In the genomic region with DNA sequence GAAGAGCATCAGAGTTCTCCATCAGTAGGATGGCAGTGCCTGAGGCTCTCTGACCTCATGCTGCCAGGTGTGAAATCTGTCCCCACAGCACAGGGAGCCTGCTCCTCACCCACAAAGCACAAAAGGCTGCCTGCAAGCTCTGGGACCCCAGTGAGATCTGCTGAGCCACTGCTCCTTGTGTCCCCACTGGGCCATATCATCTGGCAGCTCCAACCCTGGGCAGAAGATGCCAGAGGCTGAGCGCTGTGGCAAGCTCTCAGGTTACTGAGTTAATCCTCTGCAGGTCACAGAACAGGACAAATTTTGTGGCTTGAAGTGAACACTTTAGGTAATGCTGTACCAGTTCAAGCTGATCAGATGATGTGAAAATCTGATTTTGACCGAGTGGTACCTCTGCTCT, we compare ENCODE assay signal across 14 cellular contexts. TPM values are rescaled to one million over a fixed set of nuclear protein-coding genes. Genes with fewer than 3 reads are reported as not detected.
DNase-seq lines count a peak whose midpoint lies in the region; ATAC-seq, FAIRE-seq and TF ChIP-seq lines count a peak whose summit lies in the region.
"Had no signal": no experiment of that assay in that cellular context is flagged by ENCODE, and none has a peak within 500 bp of the region (broad histone marks: within the 10 kb centered on the region; RNA-seq: fewer than 3 reads in every experiment).

No MANE protein-coding gene starts in this region.

- H3K4me1 ChIP-seq in pancreas = peaks cover 29 to 57% (median 55%) of the 10 kb centered on the region in 3 donors
- peaks cover 50% of the 10 kb centered on the region for H3K4me1 ChIP-seq in upper lobe of right lung
- H3K4me1 ChIP-seq: A549 had no signal

- H3K4me3 Mint-ChIP-seq in activated CD8-positive, alpha-beta T cell treated with anti-CD3 and anti-CD28 coated beads, Interleukin-2, amount 10 ng/mL, durations not matched to agents 7 days and 5 days = no peak overlapping the region
- no peak overlapping the region for H3K4me3 Mint-ChIP-seq in activated CD8-positive, alpha-beta T cell treated with anti-CD3 and anti-CD28 coated beads for 36 hours
- H3K4me3 Mint-ChIP-seq: memory B cell had no signal

- WGBS in pancreas, 2 donors = 56 to 77% methylated on average over 2 of the region's 2 CpGs

- TF ChIP-seq CTCF in activated CD8-positive, alpha-beta T cell treated with anti-CD3 and anti-CD28 coated beads for 36 hours (IDR thresholded peaks at IDR 0.05) = no peak
- no peak for TF ChIP-seq CTCF in pancreas (IDR thresholded peaks at IDR 0.05)
- no peak for TF ChIP-seq CTCF in upper lobe of right lung (IDR thresholded peaks at IDR 0.05)

- no peak overlapping the region for H3K27ac Mint-ChIP-seq in activated CD8-positive, alpha-beta T cell treated with anti-CD3 and anti-CD28 coated beads, Interleukin-2, amount 10 ng/mL, durations not matched to agents 7 days and 5 days
- no peak overlapping the region for H3K27ac Mint-ChIP-seq in activated CD8-positive, alpha-beta T cell treated with anti-CD3 and anti-CD28 coated beads for 36 hours
- H3K27ac Mint-ChIP-seq: activated naive CD4-positive, alpha-beta T cell treated with anti-CD3 and anti-CD28 coated beads, Interleukin-2, amount 50 U/mL, for 72 hours; memory B cell had no signal

- TF ChIP-seq POLR2A in GM18505 (IDR thresholded peaks at IDR 0.05; ENCODE audit: borderline replicate concordance, extremely low read depth, insufficient read depth, insufficient read length) = no peak

- intact Hi-C loops in activated CD8-positive, alpha-beta T cell treated with anti-CD3 and anti-CD28 coated beads for 36 hours (cut with micrococcal nuclease) = no loop called here
- intact Hi-C loops in pancreas (cut with DNase I) = loop anchor here in 2 of 3 donors (5.0 to 10.0 kb wide), 2 partner anchors 106 to 108 kb away; a partner anchor contains a TSS
- intact Hi-C loops in upper lobe of right lung (cut with DNase I) = no loop called here

- H3K9me3 Mint-ChIP-seq in activated CD8-positive, alpha-beta T cell treated with anti-CD3 and anti-CD28 coated beads, Interleukin-2, amount 10 ng/mL, durations not matched to agents 7 days and 5 days (ENCODE audit: insufficient read depth) = no peaks in the 10 kb centered on the region
- H3K9me3 Mint-ChIP-seq in activated CD8-positive, alpha-beta T cell treated with anti-CD3 and anti-CD28 coated beads for 36 hours = no peaks in the 10 kb centered on the region
- H3K9me3 Mint-ChIP-seq: activated naive CD4-positive, alpha-beta T cell treated with anti-CD3 and anti-CD28 coated beads, Interleukin-2, amount 50 U/mL, for 72 hours; memory B cell had no signal

- CTCF ChIA-PET in activated CD8-positive, alpha-beta T cell treated with anti-CD3 and anti-CD28 coated beads, Interleukin-2, amount 10 ng/mL, durations not matched to agents 7 days and 5 days (lab: Charles Lee) = no interaction called here
- CTCF ChIA-PET in activated CD8-positive, alpha-beta T cell treated with anti-CD3 and anti-CD28 coated beads for 36 hours (lab: Charles Lee) = no interaction called here

- H3K27ac ChIP-seq in pancreas (peak overlapping the region; percentile 43 to 90 (median 70)), upper lobe of right lung (peak overlapping the region; percentile 69)
- H3K27ac ChIP-seq: A549 had no signal

- no peaks in the 10 kb centered on the region for H3K27me3 Mint-ChIP-seq in activated CD8-positive, alpha-beta T cell treated with anti-CD3 and anti-CD28 coated beads, Interleukin-2, amount 10 ng/mL, durations not matched to agents 7 days and 5 days (ENCODE audit: low read depth)
- no peaks in the 10 kb centered on the region for H3K27me3 Mint-ChIP-seq in activated CD8-positive, alpha-beta T cell treated with anti-CD3 and anti-CD28 coated beads for 36 hours
- H3K27me3 Mint-ChIP-seq: memory B cell had no signal

- peaks cover 0 to under 1% (median 0%) of the 10 kb centered on the region in 3 donors for H3K36me3 ChIP-seq in pancreas
- peaks cover 18% of the 10 kb centered on the region for H3K36me3 ChIP-seq in upper lobe of right lung

- H3K4me3 ChIP-seq in pancreas (no peak overlapping the region), upper lobe of right lung (no peak overlapping the region)
- H3K4me3 ChIP-seq: A549 had no signal

- peak; percentile 23 for ATAC-seq in activated CD8-positive, alpha-beta T cell treated with anti-CD3 and anti-CD28 coated beads, Interleukin-2, amount 10 ng/mL, durations not matched to agents 7 days and 5 days
- no peak for ATAC-seq in activated CD8-positive, alpha-beta T cell treated with anti-CD3 and anti-CD28 coated beads for 36 hours
- ATAC-seq in pancreas = peak in 2 of 4 donors; percentile 1 to 2
- no peak for ATAC-seq in upper lobe of right lung
- no peak for ATAC-seq in HG03571 (IDR thresholded peaks at IDR 0.05; ENCODE audit: unreplicated experiment)
- no peak for ATAC-seq in GM18505 (IDR thresholded peaks at IDR 0.05; ENCODE audit: unreplicated experiment)
- ATAC-seq: activated naive CD4-positive, alpha-beta T cell treated with anti-CD3 and anti-CD28 coated beads, Interleukin-2, amount 50 U/mL, for 72 hours had no signal

- no peaks in the 10 kb centered on the region for H3K9me3 ChIP-seq in pancreas
- H3K9me3 ChIP-seq in upper lobe of right lung = no peaks in the 10 kb centered on the region
- H3K9me3 ChIP-seq: A549 had no signal

- FAIRE-seq in pancreas (lab: Jason Lieb, UNC) = no peak
- FAIRE-seq: A549, GM18507 had no signal

- peaks cover 17% of the 10 kb centered on the region for H3K36me3 Mint-ChIP-seq in activated CD8-positive, alpha-beta T cell treated with anti-CD3 and anti-CD28 coated beads, Interleukin-2, amount 10 ng/mL, durations not matched to agents 7 days and 5 days (ENCODE audit: low read depth)
- H3K36me3 Mint-ChIP-seq in activated CD8-positive, alpha-beta T cell treated with anti-CD3 and anti-CD28 coated beads for 36 hours (ENCODE audit: low read depth) = peaks cover 10% of the 10 kb centered on the region

- POLR2A ChIA-PET in activated CD8-positive, alpha-beta T cell treated with anti-CD3 and anti-CD28 coated beads, Interleukin-2, amount 10 ng/mL, durations not matched to agents 7 days and 5 days (lab: Charles Lee) = interaction anchor here (4.2 kb wide), 1 partner anchor 10 kb away, joined by 16 read pairs; no protein-coding TSS in a partner anchor
- POLR2A ChIA-PET in activated CD8-positive, alpha-beta T cell treated with anti-CD3 and anti-CD28 coated beads for 36 hours (lab: Charles Lee) = interaction anchor here (1.0 kb wide), 1 partner anchor 10 kb away, joined by 4 read pairs; no protein-coding TSS in a partner anchor

- H3K27me3 ChIP-seq in pancreas = no peaks in the 10 kb centered on the region
- H3K27me3 ChIP-seq in upper lobe of right lung = no peaks in the 10 kb centered on the region

- no peaks in the 10 kb centered on the region for H3K4me1 Mint-ChIP-seq in activated CD8-positive, alpha-beta T cell treated with anti-CD3 and anti-CD28 coated beads, Interleukin-2, amount 10 ng/mL, durations not matched to agents 7 days and 5 days (ENCODE audit: low read depth)
- H3K4me1 Mint-ChIP-seq in activated CD8-positive, alpha-beta T cell treated with anti-CD3 and anti-CD28 coated beads for 36 hours (ENCODE audit: low read depth) = no peaks in the 10 kb centered on the region
- H3K4me1 Mint-ChIP-seq: memory B cell had no signal

- DNase-seq in activated CD8-positive, alpha-beta T cell treated with anti-CD3 and anti-CD28 coated beads, Interleukin-2, amount 10 ng/mL, durations not matched to agents 7 days and 5 days = no peak
- DNase-seq in activated CD8-positive, alpha-beta T cell treated with anti-CD3 and anti-CD28 coated beads for 36 hours = no peak
- DNase-seq in islet precursor cell (peak; percentile 62), pancreas (no peak), upper lobe of right lung (no peak), NOMO-1 treated with DMSO at 0.1 percent for 48 hours (lab: John Stamatoyannopoulos, UW; ENCODE audit: unreplicated experiment) (no peak)
- DNase-seq: erythroblast; stimulated activated CD4-positive, alpha-beta T cell treated with anti-CD3 and anti-CD28 coated beads, Interleukin-4, amount 100 ng/mL, for 1 hour had no signal

RNA-seq across cellular contexts. Expression of a gene that starts 26.7 kb away (rescaled TPM):
- total RNA-seq in activated CD8-positive, alpha-beta T cell treated with anti-CD3 and anti-CD28 coated beads, Interleukin-2, amount 10 ng/mL, durations not matched to agents 7 days and 5 days = 10 to 100 TPM; 13.0 to 17.9 TPM
- total RNA-seq in activated CD8-positive, alpha-beta T cell treated with anti-CD3 and anti-CD28 coated beads for 36 hours = 10 to 100 TPM; 19.2 to 23.6 TPM
- total RNA-seq in pancreas (100 to 1,000 TPM in 1 of 6 donors, 10 to 100 TPM in 5; 37.0 to 151 (median 42.9) TPM), upper lobe of right lung (52.6 TPM)
- 10 to 100 TPM; 10.4 to 19.8 TPM for polyA plus RNA-seq in pancreas

Comparison
In these comparisons a context has a peak if more than half of its experiments do, and no peak if none do; other contexts are left out.
1. intact Hi-C loops: an anchor here in pancreas (5.0 to 10.0 kb wide); none called in activated CD8-positive, alpha-beta T cell treated with anti-CD3 and anti-CD28 coated beads for 36 hours and upper lobe of right lung.